29 cellular contexts compared by ENCODE assay signal in the genomic region with DNA sequence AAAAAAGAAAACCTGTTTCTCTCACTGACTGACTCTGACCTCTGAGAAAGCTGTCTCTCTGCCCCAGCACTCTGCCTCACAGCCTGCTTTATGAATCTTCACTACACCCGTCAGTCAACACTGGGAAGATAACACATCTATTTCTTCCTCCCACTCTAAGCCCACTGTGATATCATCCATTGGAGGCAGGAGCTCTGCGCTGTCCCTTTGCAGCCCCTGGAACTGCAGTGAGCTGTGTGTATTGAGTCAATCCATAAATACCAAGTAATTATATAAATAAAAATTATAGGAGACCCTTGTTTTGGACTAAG. TPM values are rescaled to one million over a fixed set of nuclear protein-coding genes. Genes with fewer than 3 reads are reported as not detected.
DNase-seq lines count a peak whose midpoint lies in the region; ATAC-seq and TF ChIP-seq lines count a peak whose summit lies in the region.
"Had no signal": no experiment of that assay in that cellular context is flagged by ENCODE, and none has a peak within 500 bp of the region (broad histone marks: within the 10 kb centered on the region; RNA-seq: fewer than 3 reads in every experiment).

No MANE protein-coding gene starts in this region.

- H3K27me3 Mint-ChIP-seq in stimulated activated naive B cell treated with anti-CD40 and anti-IgM and Interleukin-4, amounts not matched to agents 10 μg/mL and 1 μg/mL and 100 μg/mL, for 72 hours: peaks cover 9 to 32% of the 10 kb centered on the region in 2 donors

- H3K4me3 ChIP-seq in SK-N-SH (ENCODE audit: low read depth in 2 of 2, low read length in 1 of 2): no peak overlapping the region
- H3K4me3 ChIP-seq: esophagus muscularis mucosa, left ventricle myocardium inferior, right atrium auricular region, thyroid gland had no signal

- no peaks in the 10 kb centered on the region for H3K36me3 ChIP-seq in SK-N-SH (replicated peaks in 1 of 2; ENCODE audit: control insufficient read depth in 1 of 2, insufficient read depth in 2 of 2, low read length in 1 of 2)
- H3K36me3 ChIP-seq: esophagus muscularis mucosa, left ventricle myocardium inferior, right atrium auricular region, thyroid gland had no signal

- H3K27ac ChIP-seq in SK-N-SH (ENCODE audit: low read depth in 2 of 2, low read length in 1 of 2): no peak overlapping the region
- H3K27ac ChIP-seq in temporal lobe (ENCODE audit: low read depth, low read length): peak overlapping the region; percentile 25
- H3K27ac ChIP-seq: esophagus muscularis mucosa, KMS-11, left ventricle myocardium inferior, right atrium auricular region, thyroid gland had no signal

- no peak overlapping the region for H3K27ac Mint-ChIP-seq in stimulated activated naive B cell treated with anti-CD40 and anti-IgM and Interleukin-4, amounts not matched to agents 10 μg/mL and 1 μg/mL and 100 μg/mL, for 72 hours
- H3K27ac Mint-ChIP-seq: activated CD8-positive, alpha-beta T cell treated with anti-CD3 and anti-CD28 coated beads for 36 hours; HFFc6 had no signal

- no peak for TF ChIP-seq CTCF in SK-N-SH (IDR thresholded peaks at IDR 0.05)

- no peaks in the 10 kb centered on the region for H3K36me3 Mint-ChIP-seq in stimulated activated naive B cell treated with anti-CD40 and anti-IgM and Interleukin-4, amounts not matched to agents 10 μg/mL and 1 μg/mL and 100 μg/mL, for 72 hours
- H3K36me3 Mint-ChIP-seq: CD4-positive, CD25-positive, alpha-beta regulatory T cell had no signal

- H3K4me2 ChIP-seq in SK-N-SH: no peak overlapping the region
- H3K4me2 ChIP-seq: KMS-11 had no signal

- no peaks in the 10 kb centered on the region for H3K9me3 ChIP-seq in SK-N-SH
- H3K9me3 ChIP-seq: esophagus muscularis mucosa, left ventricle myocardium inferior, right atrium auricular region, thyroid gland had no signal

- peaks cover 13% of the 10 kb centered on the region for H3F3A ChIP-seq in SK-N-SH (replicated peaks; ENCODE audit: insufficient read depth)

- no peaks in the 10 kb centered on the region for H3K9me3 Mint-ChIP-seq in stimulated activated naive B cell treated with anti-CD40 and anti-IgM and Interleukin-4, amounts not matched to agents 10 μg/mL and 1 μg/mL and 100 μg/mL, for 72 hours
- H3K9me3 Mint-ChIP-seq: activated CD8-positive, alpha-beta T cell treated with anti-CD3 and anti-CD28 coated beads for 36 hours; HFFc6; naive thymus-derived CD4-positive, alpha-beta T cell had no signal

- no peak for TF ChIP-seq RAD21 in SK-N-SH (IDR thresholded peaks at IDR 0.05; ENCODE audit: low read length)

- no peak overlapping the region for H3K4me3 Mint-ChIP-seq in stimulated activated naive B cell treated with anti-CD40 and anti-IgM and Interleukin-4, amounts not matched to agents 10 μg/mL and 1 μg/mL and 100 μg/mL, for 72 hours
- H3K4me3 Mint-ChIP-seq: activated CD8-positive, alpha-beta T cell treated with anti-CD3 and anti-CD28 coated beads for 36 hours; HFFc6; naive thymus-derived CD4-positive, alpha-beta T cell had no signal

- no peaks in the 10 kb centered on the region for H4K20me1 ChIP-seq in SK-N-SH (ENCODE audit: insufficient read depth)

- no peak for TF ChIP-seq EP300 in SK-N-SH (IDR thresholded peaks at IDR 0.05; ENCODE audit: borderline replicate concordance in 1 of 2, low read depth in 1 of 2, low read length in 1 of 2)

- CTCF ChIA-PET in HEK293T (lab: Yijun Ruan, JAX) (interaction anchor here (0.7 kb wide), 3 partner anchors 61 to 187 kb away, joined by 3 to 5 read pairs (median 4); no protein-coding TSS in a partner anchor), SK-N-SH (lab: Yijun Ruan, JAX) (interaction anchor here (0.6 to 1.8 kb wide), 2 partner anchors 61 to 411 kb away, joined by 3 to 7 read pairs; no protein-coding TSS in a partner anchor)

- H3K9ac ChIP-seq in SK-N-SH: no peak overlapping the region
- H3K9ac ChIP-seq: KMS-11 had no signal

- no peak for ATAC-seq in stimulated activated naive B cell treated with anti-CD40 and anti-IgM and Interleukin-4, amounts not matched to agents 10 μg/mL and 1 μg/mL and 100 μg/mL, for 72 hours (replicated peaks)
- ATAC-seq in GM21528 (IDR thresholded peaks at IDR 0.05; ENCODE audit: low FRiP score, unreplicated experiment): no peak
- ATAC-seq: activated CD8-positive, alpha-beta T cell treated with anti-CD3 and anti-CD28 coated beads for 36 hours; naive thymus-derived CD4-positive, alpha-beta T cell had no signal

- no peaks in the 10 kb centered on the region for H3K79me2 ChIP-seq in SK-N-SH (ENCODE audit: insufficient read depth)

- H3K4me1 Mint-ChIP-seq in stimulated activated naive B cell treated with anti-CD40 and anti-IgM and Interleukin-4, amounts not matched to agents 10 μg/mL and 1 μg/mL and 100 μg/mL, for 72 hours: peaks cover 5 to 9% of the 10 kb centered on the region in 2 donors

- H3K9me2 ChIP-seq in SK-N-SH: no peaks in the 10 kb centered on the region

- peaks cover 5 to 14% of the 10 kb centered on the region in 2 experiments; a peak in 3 of 4 replicates for H3K4me1 ChIP-seq in SK-N-SH (ENCODE audit: control insufficient read depth in 1 of 2, insufficient read depth in 2 of 2, low read depth in 1 of 2, low read length in 1 of 2)

- 63% methylated on average over 2 of the region's 2 CpGs for WGBS in SK-N-SH (ENCODE audit: low lambda C conversion rate)

- no peaks in the 10 kb centered on the region for H3K27me3 ChIP-seq in SK-N-SH (ENCODE audit: insufficient read depth)
- H3K27me3 ChIP-seq: right atrium auricular region had no signal

- DNase-seq in HEK293T (ENCODE audit: extremely low spot score) (no peak), SK-N-SH (peak; percentile 33), iPS-NIHi11 (ENCODE audit: low spot score) (peak; percentile 1), mesenteric fat pad (ENCODE audit: low spot score) (no peak)
- no peak for DNase-seq in stimulated activated naive B cell treated with anti-CD40 and anti-IgM and Interleukin-4, amounts not matched to agents 10 μg/mL and 1 μg/mL and 100 μg/mL, for 72 hours
- DNase-seq: activated CD4-positive, CD25-positive, alpha-beta regulatory T cell treated with anti-CD3 and anti-CD28 coated beads, Interleukin-2, amount 50 U/mL, for 72 hours; activated CD8-positive, alpha-beta T cell treated with anti-CD3 and anti-CD28 coated beads for 36 hours; activated gamma-delta T cell; effector CD8-positive, alpha-beta T cell; foreskin melanocyte; HFFc6; left ventricle myocardium inferior; MV-4-11; naive thymus-derived CD4-positive, alpha-beta T cell; NCI-H1694 treated with DMSO at 0.1 percent for 48 hours; NCI-H2171 treated with DMSO at 0.1 percent for 48 hours; NCI-H526; RPMI8226; stimulated activated CD4-positive, alpha-beta T cell treated with anti-CD3 and anti-CD28 coated beads, Interleukin-2, amount 100 ng/mL, for 48 hours; stimulated activated naive CD4-positive, alpha-beta T cell treated with Interleukin-2 at 50 U/mL for 16 hours; thyroid gland had no signal

- no peak overlapping the region for H2AFZ ChIP-seq in SK-N-SH (ENCODE audit: low read depth)

- POLR2A ChIA-PET in HEK293T (lab: Yijun Ruan, JAX) (interaction anchor here (1.1 kb wide), 1 partner anchor 44 kb away, joined by 3 read pairs; no protein-coding TSS in a partner anchor), SK-N-SH (lab: Yijun Ruan, JAX) (no interaction called here)

TF ChIP-seq in HEK293T, 16 proteins besides CTCF, POLR2A, EP300 and RAD21:
- no peak for TF ChIP-seq SUZ12 (IDR thresholded peaks at IDR 0.05)
- TF ChIP-seq, protein P1, sequence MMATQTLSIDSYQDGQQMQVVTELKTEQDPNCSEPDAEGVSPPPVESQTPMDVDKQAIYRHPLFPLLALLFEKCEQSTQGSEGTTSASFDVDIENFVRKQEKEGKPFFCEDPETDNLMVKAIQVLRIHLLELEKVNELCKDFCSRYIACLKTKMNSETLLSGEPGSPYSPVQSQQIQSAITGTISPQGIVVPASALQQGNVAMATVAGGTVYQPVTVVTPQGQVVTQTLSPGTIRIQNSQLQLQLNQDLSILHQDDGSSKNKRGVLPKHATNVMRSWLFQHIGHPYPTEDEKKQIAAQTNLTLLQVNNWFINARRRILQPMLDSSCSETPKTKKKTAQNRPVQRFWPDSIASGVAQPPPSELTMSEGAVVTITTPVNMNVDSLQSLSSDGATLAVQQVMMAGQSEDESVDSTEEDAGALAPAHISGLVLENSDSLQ (IDR thresholded peaks at IDR 0.05): peak; percentile 15; the same call in 1 of the 2 replicates

TF ChIP-seq in SK-N-SH, 30 proteins besides CTCF, POLR2A, EP300 and RAD21 (continues in another document):
- TF ChIP-seq TCF12 (IDR thresholded peaks at IDR 0.05) (no peak), FOXM1 (IDR thresholded peaks at IDR 0.05; ENCODE audit: low read depth) (no peak), TEAD4 (IDR thresholded peaks at IDR 0.05; ENCODE audit: borderline replicate concordance, insufficient read depth) (no peak)
- TF ChIP-seq, protein P2, sequence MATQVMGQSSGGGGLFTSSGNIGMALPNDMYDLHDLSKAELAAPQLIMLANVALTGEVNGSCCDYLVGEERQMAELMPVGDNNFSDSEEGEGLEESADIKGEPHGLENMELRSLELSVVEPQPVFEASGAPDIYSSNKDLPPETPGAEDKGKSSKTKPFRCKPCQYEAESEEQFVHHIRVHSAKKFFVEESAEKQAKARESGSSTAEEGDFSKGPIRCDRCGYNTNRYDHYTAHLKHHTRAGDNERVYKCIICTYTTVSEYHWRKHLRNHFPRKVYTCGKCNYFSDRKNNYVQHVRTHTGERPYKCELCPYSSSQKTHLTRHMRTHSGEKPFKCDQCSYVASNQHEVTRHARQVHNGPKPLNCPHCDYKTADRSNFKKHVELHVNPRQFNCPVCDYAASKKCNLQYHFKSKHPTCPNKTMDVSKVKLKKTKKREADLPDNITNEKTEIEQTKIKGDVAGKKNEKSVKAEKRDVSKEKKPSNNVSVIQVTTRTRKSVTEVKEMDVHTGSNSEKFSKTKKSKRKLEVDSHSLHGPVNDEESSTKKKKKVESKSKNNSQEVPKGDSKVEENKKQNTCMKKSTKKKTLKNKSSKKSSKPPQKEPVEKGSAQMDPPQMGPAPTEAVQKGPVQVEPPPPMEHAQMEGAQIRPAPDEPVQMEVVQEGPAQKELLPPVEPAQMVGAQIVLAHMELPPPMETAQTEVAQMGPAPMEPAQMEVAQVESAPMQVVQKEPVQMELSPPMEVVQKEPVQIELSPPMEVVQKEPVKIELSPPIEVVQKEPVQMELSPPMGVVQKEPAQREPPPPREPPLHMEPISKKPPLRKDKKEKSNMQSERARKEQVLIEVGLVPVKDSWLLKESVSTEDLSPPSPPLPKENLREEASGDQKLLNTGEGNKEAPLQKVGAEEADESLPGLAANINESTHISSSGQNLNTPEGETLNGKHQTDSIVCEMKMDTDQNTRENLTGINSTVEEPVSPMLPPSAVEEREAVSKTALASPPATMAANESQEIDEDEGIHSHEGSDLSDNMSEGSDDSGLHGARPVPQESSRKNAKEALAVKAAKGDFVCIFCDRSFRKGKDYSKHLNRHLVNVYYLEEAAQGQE (IDR thresholded peaks at IDR 0.05; ENCODE audit: low read depth, low read length): no peak

RNA-seq across cellular contexts. Expression of a gene that starts 17.2 kb away (rescaled TPM):
- not detected in 2 replicates for polyA plus RNA-seq in SK-N-SH (2012; rRNA removed)
- not detected in 2 replicates for polyA plus RNA-seq in SK-N-SH (2012; cell fraction: cytosol; rRNA removed)
- polyA plus RNA-seq in SK-N-SH (2012; cell fraction: nucleus; rRNA removed): not detected in 2 replicates
- not detected for total RNA-seq in temporal lobe
- total RNA-seq in mesenteric fat pad: not detected
- total RNA-seq: activated CD8-positive, alpha-beta T cell treated with anti-CD3 and anti-CD28 coated beads for 36 hours; CD4-positive, CD25-positive, alpha-beta regulatory T cell; esophagus muscularis mucosa; HFFc6; HT1080; left ventricle myocardium inferior; naive thymus-derived CD4-positive, alpha-beta T cell; osteocyte; right atrium auricular region; thyroid gland had no signal
- polyA plus RNA-seq: CD4-positive, CD25-positive, alpha-beta regulatory T cell; naive thymus-derived CD4-positive, alpha-beta T cell had no signal

RNA-seq across cellular contexts. Expression of a gene that starts 54.7 kb away (rescaled TPM):
- 195 and 217 TPM in 2 replicates for polyA plus RNA-seq in SK-N-SH (2012; rRNA removed)
- polyA plus RNA-seq in SK-N-SH (2012; cell fraction: cytosol; rRNA removed): 185 and 227 TPM in 2 replicates
- 101 and 146 TPM in 2 replicates for polyA plus RNA-seq in SK-N-SH (2012; cell fraction: nucleus; rRNA removed)
- total RNA-seq in temporal lobe: 63.4 TPM
- total RNA-seq in mesenteric fat pad: 184 TPM

Comparison
In these comparisons a context has a peak if more than half of its experiments do, and no peak if none do; other contexts are left out.
1. DNase-seq: peak in SK-N-SH (single experiment) and iPS-NIHi11 (single experiment); none in HEK293T (single experiment), mesenteric fat pad (single experiment) and stimulated activated naive B cell treated with anti-CD40 and anti-IgM and Interleukin-4, amounts not matched to agents 10 μg/mL and 1 μg/mL and 100 μg/mL, for 72 hours (single experiment).